In genomic region chr10:111493024-111493625, GRCh38 we compare ENCODE assay signal across 13 cellular contexts.
DNase-seq lines count a peak whose midpoint lies in the region; ATAC-seq and TF ChIP-seq lines count a peak whose summit lies in the region.
"Had no signal": no experiment of that assay in that cellular context is flagged by ENCODE, and none has a peak within 500 bp of the region (broad histone marks: within the 10 kb centered on the region; RNA-seq: fewer than 3 reads in every experiment).

No MANE protein-coding gene starts in this region.

- H3K36me3 ChIP-seq in KMS-11 (ENCODE audit: insufficient read depth) = no peaks in the 10 kb centered on the region
- H3K36me3 ChIP-seq: BLaER1 treated with 17β-estradiol and CSF1 and Interleukin-3, amounts not matched to agents 10 nM and 100 nM had no signal

- peaks cover 21% of the 10 kb centered on the region for H3K4me1 ChIP-seq in KMS-11 (ENCODE audit: low read depth, poor library complexity, severe bottlenecking)
- H3K4me1 ChIP-seq: BLaER1 treated with 17β-estradiol and CSF1 and Interleukin-3, amounts not matched to agents 10 nM and 100 nM had no signal

- H3K27ac ChIP-seq in KMS-11 (no peak overlapping the region; the same call in 1 of the 2 replicates), dorsolateral prefrontal cortex (no peak overlapping the region)
- H3K27ac ChIP-seq: BLaER1 treated with 17β-estradiol and CSF1 and Interleukin-3, amounts not matched to agents 10 nM and 100 nM had no signal

- TF ChIP-seq CTCF in KMS-11 (conservative IDR thresholded peaks at IDR 0.05; ENCODE audit: low read depth, low read length) = no peak
- no peak for TF ChIP-seq CTCF in NB4 (IDR thresholded peaks at IDR 0.05; ENCODE audit: low read depth, low read length)
- no peak for TF ChIP-seq CTCF in dorsolateral prefrontal cortex (IDR thresholded peaks at IDR 0.05 in 54 of 56, conservative IDR thresholded peaks at IDR 0.05 in 2 of 56; ENCODE audit: low read depth in 1 of 56, partially characterized antibody in 56 of 56)

- H3K27me3 ChIP-seq in KMS-11 (ENCODE audit: insufficient read depth, low read depth) (no peaks in the 10 kb centered on the region), dorsolateral prefrontal cortex (no peaks in the 10 kb centered on the region)
- H3K27me3 ChIP-seq: BLaER1 treated with 17β-estradiol and CSF1 and Interleukin-3, amounts not matched to agents 10 nM and 100 nM had no signal

- intact Hi-C loops in dorsolateral prefrontal cortex (cut with DNase I) = no loop called here

- H3K4me3 ChIP-seq in KMS-11 (IDR thresholded peaks at IDR 0.05; ENCODE audit: insufficient read depth, low read depth, low read length) (no peak overlapping the region), NB4 (ENCODE audit: low read depth, low read length) (no peak overlapping the region), dorsolateral prefrontal cortex (no peak overlapping the region)
- H3K4me3 ChIP-seq: BLaER1 treated with 17β-estradiol and CSF1 and Interleukin-3, amounts not matched to agents 10 nM and 100 nM had no signal

- no peak overlapping the region for H2AFZ ChIP-seq in KMS-11 (ENCODE audit: low read depth)

- DNase-seq in NK-92 treated with Interleukin-12 subunit alpha and Interleukin-12 subunit beta, amount 100 ng/mL, for 24 hours (lab: John Stamatoyannopoulos, UW) = peak; percentile 10
- DNase-seq in NK-92 (lab: John Stamatoyannopoulos, UW; ENCODE audit: unreplicated experiment) (no peak), NB4 (ENCODE audit: low read depth) (peak; percentile 43), left lobe of liver (ENCODE audit: low spot score) (no peak), dorsolateral prefrontal cortex (no peak)
- DNase-seq: ACHN; CD4-positive, CD25-positive, alpha-beta regulatory T cell; DMS79 treated with DMSO at 0.1 percent for 48 hours; EL had no signal

- H3K79me2 ChIP-seq in KMS-11 (ENCODE audit: insufficient read depth, low read depth) = no peaks in the 10 kb centered on the region

- H3K4me2 ChIP-seq in KMS-11 = peak overlapping the region; percentile 14; the same call in 1 of the 2 replicates

- H3K9ac ChIP-seq in KMS-11 = no peak overlapping the region
- H3K9ac ChIP-seq: BLaER1 treated with 17β-estradiol and CSF1 and Interleukin-3, amounts not matched to agents 10 nM and 100 nM had no signal

- H4K20me1 ChIP-seq in KMS-11 (ENCODE audit: insufficient read depth) = no peaks in the 10 kb centered on the region
- H4K20me1 ChIP-seq: BLaER1 treated with 17β-estradiol and CSF1 and Interleukin-3, amounts not matched to agents 10 nM and 100 nM had no signal

- peak; percentile 77 for ATAC-seq in left lobe of liver
- ATAC-seq in GM18870 (IDR thresholded peaks at IDR 0.05; ENCODE audit: unreplicated experiment) = no peak
- ATAC-seq: HCT116 had no signal

- TF ChIP-seq POLR2A in NB4 (IDR thresholded peaks at IDR 0.05; ENCODE audit: extremely low read depth, insufficient read length) = no peak

Comparison
In these comparisons a context has a peak if more than half of its experiments do, and no peak if none do; other contexts are left out.
1. DNase-seq: peak in NK-92 treated with Interleukin-12 subunit alpha and Interleukin-12 subunit beta, amount 100 ng/mL, for 24 hours (single experiment) and NB4 (single experiment); none in NK-92 (single experiment), left lobe of liver (single experiment) and dorsolateral prefrontal cortex (0 of 10).